In genomic region chr3:52313188-52313773, GRCh38 we compare ENCODE assay signal across 9 cellular contexts. TPM values are rescaled to one million over a fixed set of nuclear protein-coding genes. Genes with fewer than 3 reads are reported as not detected.
DNase-seq lines count a peak whose midpoint lies in the region; ATAC-seq and TF ChIP-seq lines count a peak whose summit lies in the region.
"Had no signal": no experiment of that assay in that cellular context is flagged by ENCODE, and none has a peak within 500 bp of the region (broad histone marks: within the 10 kb centered on the region; RNA-seq: fewer than 3 reads in every experiment).

No MANE protein-coding gene starts in this region.

- 100% methylated on average over 1 of the region's 2 CpGs for WGBS in mesodermal cell (ENCODE audit: insufficient coverage in 2 of 2), 2 experiments

- no peaks in the 10 kb centered on the region for H3K9me3 ChIP-seq in mesodermal cell (ENCODE audit: control insufficient read depth, low read length)

- peaks cover 83% of the 10 kb centered on the region for H3K4me1 ChIP-seq in KMS-11 (ENCODE audit: low read depth, poor library complexity, severe bottlenecking)
- H3K4me1 ChIP-seq in mesodermal cell (ENCODE audit: control insufficient read depth, insufficient read depth, low read length, poor library complexity, severe bottlenecking), result peaks cover 13% of the 10 kb centered on the region

- no peaks in the 10 kb centered on the region for H3K79me2 ChIP-seq in KMS-11 (ENCODE audit: insufficient read depth, low read depth)

- H3K27ac ChIP-seq in KMS-11 (peak overlapping the region; percentile 57), mesodermal cell (ENCODE audit: low read depth, low read length, severe bottlenecking) (peak overlapping the region; percentile 66)

- TF ChIP-seq CTCF in KMS-11 (conservative IDR thresholded peaks at IDR 0.05; ENCODE audit: low read depth, low read length), result no peak

- DNase-seq in HCEC 1CT, result no peak
- DNase-seq in ecto neural progenitor cell (ENCODE audit: low spot score), result no peak
- no peak for DNase-seq in iPS-NIHi7 (ENCODE audit: extremely low spot score)
- no peak for DNase-seq in effector CD4-positive, alpha-beta T cell
- DNase-seq: NCI-H1048 had no signal

- H3K27me3 ChIP-seq in KMS-11 (ENCODE audit: insufficient read depth, low read depth), result no peaks in the 10 kb centered on the region

- peak overlapping the region; percentile 24; the same call in 1 of the 2 replicates for H3K9ac ChIP-seq in KMS-11

- peak overlapping the region; percentile 74; the same call in 1 of the 2 replicates for H3K4me2 ChIP-seq in KMS-11

- ATAC-seq in GM18511 (IDR thresholded peaks at IDR 0.05; ENCODE audit: unreplicated experiment) (peak; percentile 27), GM21515 (IDR thresholded peaks at IDR 0.05; ENCODE audit: unreplicated experiment) (peak; percentile 6)

- no peaks in the 10 kb centered on the region for H3K36me3 ChIP-seq in KMS-11 (ENCODE audit: insufficient read depth)
- no peaks in the 10 kb centered on the region for H3K36me3 ChIP-seq in mesodermal cell (ENCODE audit: control insufficient read depth, insufficient read depth, low read length)

- no peak overlapping the region for H2AFZ ChIP-seq in KMS-11 (ENCODE audit: low read depth)

- no peaks in the 10 kb centered on the region for H4K20me1 ChIP-seq in KMS-11 (ENCODE audit: insufficient read depth)

- H3K4me3 ChIP-seq in KMS-11 (IDR thresholded peaks at IDR 0.05; ENCODE audit: insufficient read depth, low read depth, low read length) (no peak overlapping the region), mesodermal cell (ENCODE audit: extremely low read depth, insufficient read depth, low read length, poor library complexity, severe bottlenecking) (no peak overlapping the region)

RNA-seq across cellular contexts. Expression of gene DNAH1, which starts 2.8 kb away (rescaled TPM):
- polyA plus RNA-seq in mesodermal cell (2013, experiment 1 of 2), result 1.9 TPM
- polyA plus RNA-seq in mesodermal cell (2013, experiment 2 of 2), result 1.6 TPM

RNA-seq across cellular contexts. Expression of gene GLYCTK, which starts 25.7 kb away (rescaled TPM):
- polyA plus RNA-seq in mesodermal cell (2013, experiment 1 of 2), result 8.2 TPM
- polyA plus RNA-seq in mesodermal cell (2013, experiment 2 of 2), result 6.3 TPM

RNA-seq across cellular contexts. Expression of gene WDR82, which starts 34.8 kb away (rescaled TPM):
- 68.1 TPM for polyA plus RNA-seq in mesodermal cell (2013, experiment 1 of 2)
- polyA plus RNA-seq in mesodermal cell (2013, experiment 2 of 2), result 62.5 TPM
